ENCODE assay signal across 13 cellular contexts in the genomic region with DNA sequence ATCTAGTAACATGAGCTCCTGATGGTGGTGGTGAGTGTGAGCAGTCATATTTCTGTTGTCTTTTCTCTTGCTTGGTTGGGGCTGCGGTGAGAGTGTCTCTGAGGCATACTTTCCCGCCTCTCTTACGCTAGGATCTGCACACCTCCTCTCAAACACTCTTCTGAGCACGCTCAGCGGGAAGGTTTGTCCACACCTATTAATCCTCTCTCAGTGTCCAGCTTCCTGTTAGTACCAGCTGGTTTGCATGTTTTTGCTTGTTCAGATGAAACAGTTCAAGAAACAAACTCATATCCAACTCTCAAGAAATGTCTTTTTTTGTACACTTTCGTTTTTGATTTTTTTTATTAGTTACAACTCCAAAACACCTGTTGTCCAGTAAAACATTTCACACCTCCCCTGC.
A peak's percentile ranks its signal among the peaks of the same experiment; 100 is the strongest.
DNase-seq lines count a peak whose midpoint lies in the region; ATAC-seq and TF ChIP-seq lines count a peak whose summit lies in the region.
"Had no signal": no experiment of that assay in that cellular context is flagged by ENCODE, and none has a peak within 500 bp of the region (broad histone marks: within the 10 kb centered on the region; RNA-seq: fewer than 3 reads in every experiment).

No MANE protein-coding gene starts in this region.

- no peak overlapping the region for H3K27ac ChIP-seq in CD8-positive, alpha-beta T cell (ENCODE audit: low read depth, low read length)
- H3K27ac ChIP-seq in DND-41 (ENCODE audit: low read length), result 0 out of 2 replicates have a peak overlapping the region, but pooled peaks have one; percentile 12
- H3K27ac ChIP-seq in epithelial cell of prostate, result no peak overlapping the region

- H3K27me3 Mint-ChIP-seq in CD8-positive, alpha-beta T cell (ENCODE audit: low read depth), result no peaks in the 10 kb centered on the region

- H3K9me3 ChIP-seq in CD8-positive, alpha-beta T cell (ENCODE audit: low read length), result no peaks in the 10 kb centered on the region
- no peaks in the 10 kb centered on the region for H3K9me3 ChIP-seq in DND-41 (ENCODE audit: insufficient read depth, low read length, severe bottlenecking)

- peaks cover 64% of the 10 kb centered on the region for H3K36me3 Mint-ChIP-seq in CD8-positive, alpha-beta T cell

- H3K4me1 ChIP-seq in CD8-positive, alpha-beta T cell (ENCODE audit: insufficient read depth, low read length), result no peaks in the 10 kb centered on the region
- no peaks in the 10 kb centered on the region for H3K4me1 ChIP-seq in DND-41 (ENCODE audit: insufficient read depth, low read length)

- peaks cover 8% of the 10 kb centered on the region; the same call in 1 of the 2 replicates for H4K20me1 ChIP-seq in DND-41 (ENCODE audit: insufficient read depth, low read length)

- H3K4me1 Mint-ChIP-seq in CD8-positive, alpha-beta T cell (ENCODE audit: low read depth), result peaks cover 8% of the 10 kb centered on the region

- H2AFZ ChIP-seq in DND-41 (ENCODE audit: low read depth, low read length), result no peak overlapping the region

- H3K9ac ChIP-seq in DND-41 (ENCODE audit: low read depth, low read length), result no peak overlapping the region

- peak overlapping the region; percentile 45 for H3K27ac Mint-ChIP-seq in CD8-positive, alpha-beta T cell

- no peak for TF ChIP-seq CTCF in CD8-positive, alpha-beta T cell (IDR thresholded peaks at IDR 0.05)
- TF ChIP-seq CTCF in DND-41 (IDR thresholded peaks at IDR 0.05; ENCODE audit: borderline replicate concordance, extremely low read depth, low read length, poor library complexity, severe bottlenecking), result no peak

- H3K4me2 ChIP-seq in DND-41 (ENCODE audit: insufficient read depth, low read length), result no peak overlapping the region

- peaks cover 3% of the 10 kb centered on the region for H3K36me3 ChIP-seq in CD8-positive, alpha-beta T cell (ENCODE audit: insufficient read depth, low read length)
- peaks cover 98% of the 10 kb centered on the region for H3K36me3 ChIP-seq in DND-41 (ENCODE audit: insufficient read depth, low read length)

- no peak overlapping the region for H3K4me3 ChIP-seq in CD8-positive, alpha-beta T cell (ENCODE audit: low read depth, low read length)
- H3K4me3 ChIP-seq in DND-41 (ENCODE audit: low read depth in 1 of 2, low read length in 2 of 2), result no peak overlapping the region

- CTCF ChIA-PET in CD8-positive, alpha-beta T cell (lab: Charles Lee), result interaction anchor here (0.7 kb wide), 1 partner anchor 17 kb away, joined by 4 read pairs; no protein-coding TSS in a partner anchor

- intact Hi-C loops in CD8-positive, alpha-beta T cell (cut with DNase I, micrococcal nuclease), result no loop called here

- DNase-seq in CD8-positive, alpha-beta T cell, result no peak
- DNase-seq in DND-41 (no peak), NCI-H748 (lab: John Stamatoyannopoulos, UW; ENCODE audit: unreplicated experiment) (peak; percentile 44), epithelial cell of prostate (ENCODE audit: low read depth, low spot score) (peak; percentile 8), cerebellar cortex (ENCODE audit: low spot score) (no peak)
- DNase-seq in stimulated activated CD4-positive, alpha-beta T cell treated with anti-CD3 and anti-CD28 coated beads, Interleukin-2, amount 100 ng/mL, for 48 hours, result no peak
- DNase-seq in central memory CD4-positive, alpha-beta T cell, result no peak
- DNase-seq: GDM1, GOT3, KBM-7, NCI-H1048, NCI-H446 had no signal

- POLR2A ChIA-PET in CD8-positive, alpha-beta T cell (lab: Charles Lee), result no interaction called here

- no peaks in the 10 kb centered on the region for H3K9me3 Mint-ChIP-seq in CD8-positive, alpha-beta T cell

- peaks cover 41% of the 10 kb centered on the region for H3K79me2 ChIP-seq in DND-41 (ENCODE audit: insufficient read depth, low read length)

- no peak overlapping the region for H3K4me3 Mint-ChIP-seq in CD8-positive, alpha-beta T cell

- no peaks in the 10 kb centered on the region for H3K27me3 ChIP-seq in CD8-positive, alpha-beta T cell (ENCODE audit: insufficient read depth, low read length)
- no peaks in the 10 kb centered on the region for H3K27me3 ChIP-seq in DND-41 (ENCODE audit: insufficient read depth, low read length, poor library complexity)

- ATAC-seq in CD8-positive, alpha-beta T cell, result no peak
- ATAC-seq in DND-41 (ENCODE audit: insufficient read depth, low read depth), result no peak
- ATAC-seq: Right ventricle myocardium inferior had no signal

Comparison
In these comparisons a context has a peak if more than half of its experiments do, and no peak if none do; other contexts are left out.
1. DNase-seq: peak in NCI-H748 (single experiment) and epithelial cell of prostate (single experiment); none in CD8-positive, alpha-beta T cell (0 of 7), DND-41 (single experiment), stimulated activated CD4-positive, alpha-beta T cell treated with anti-CD3 and anti-CD28 coated beads, Interleukin-2, amount 100 ng/mL, for 48 hours (0 of 2), cerebellar cortex (single experiment) and central memory CD4-positive, alpha-beta T cell (single experiment).